In genomic region chr17:77832180-77832560, GRCh38 we compare ENCODE assay signal across 25 cellular contexts.
A peak's percentile ranks its signal among the peaks of the same experiment; 100 is the strongest.
DNase-seq lines count a peak whose midpoint lies in the region; ATAC-seq, FAIRE-seq and TF ChIP-seq lines count a peak whose summit lies in the region.
"Had no signal": no experiment of that assay in that cellular context is flagged by ENCODE, and none has a peak within 500 bp of the region (broad histone marks: within the 10 kb centered on the region; RNA-seq: fewer than 3 reads in every experiment).

No MANE protein-coding gene starts in this region.

- H4K20me1 ChIP-seq in K562 (replicated peaks; ENCODE audit: control insufficient read depth, insufficient read depth, low read length) = peaks cover 4% of the 10 kb centered on the region; the same call in 1 of the 2 replicates

- H3K27ac ChIP-seq in K562 (ENCODE audit: extremely low read depth, low read depth, low read length) (no peak overlapping the region), mesodermal cell (ENCODE audit: low read depth, low read length, severe bottlenecking) (peak overlapping the region; percentile 53), subcutaneous abdominal adipose tissue (ENCODE audit: low read depth, low read length) (peak overlapping the region; percentile 91)
- H3K27ac ChIP-seq: adrenal gland, PC-9, SJCRH30, thyroid gland had no signal

- no peaks in the 10 kb centered on the region for H3K9me3 Mint-ChIP-seq in activated naive CD4-positive, alpha-beta T cell treated with anti-CD3 and anti-CD28 coated beads for 36 hours
- H3K9me3 Mint-ChIP-seq: activated T-helper 17 cell treated with anti-CD3 and anti-CD28 coated beads, Interleukin-2, amount 50 U/mL, for 72 hours; mesothelial cell of epicardium had no signal

- H2AFZ ChIP-seq in K562 (ENCODE audit: low read depth, low read length) = peak overlapping the region; percentile 14; the same call in 1 of the 2 replicates
- H2AFZ ChIP-seq: GM23338, PC-9 had no signal

- no peak for TF ChIP-seq RAD21 in K562 (CRISPR knock-in tag; conservative IDR thresholded peaks at IDR 0.05 in 1 of 2, IDR thresholded peaks at IDR 0.05 in 1 of 2)

- H3K27me3 Mint-ChIP-seq in activated naive CD4-positive, alpha-beta T cell treated with anti-CD3 and anti-CD28 coated beads for 36 hours (ENCODE audit: low read depth) = peaks cover 1% of the 10 kb centered on the region

- FAIRE-seq in K562 (lab: Jason Lieb, UNC) = no peak
- FAIRE-seq: D721Med, HepG2 had no signal

- H3K4me3 ChIP-seq in K562 = no peak overlapping the region
- no peak overlapping the region for H3K4me3 ChIP-seq in mesodermal cell (ENCODE audit: extremely low read depth, insufficient read depth, low read length, poor library complexity, severe bottlenecking)
- no peak overlapping the region for H3K4me3 ChIP-seq in subcutaneous abdominal adipose tissue (ENCODE audit: low read depth in 1 of 5, low read length in 5 of 5)
- H3K4me3 ChIP-seq: adrenal gland, GM23338, PC-9, prostate gland, SJCRH30, thyroid gland had no signal

- no peak for TF ChIP-seq EP300 in K562 (IDR thresholded peaks at IDR 0.05; ENCODE audit: low read length)

- H3K27ac Mint-ChIP-seq in activated naive CD4-positive, alpha-beta T cell treated with anti-CD3 and anti-CD28 coated beads for 36 hours = no peak overlapping the region
- H3K27ac Mint-ChIP-seq: activated T-helper 17 cell treated with anti-CD3 and anti-CD28 coated beads, Interleukin-2, amount 50 U/mL, for 72 hours; GM23338; mesothelial cell of epicardium; T-helper 1 cell treated with Interleukin-12 subunit alpha and Interleukin-12 subunit beta and Interleukin-4 antibody, amounts not matched to agents 30 μg/mL and 1 μg/mL, for 36 hours had no signal

- no TSS peak for BruUV-seq in K562 (replicated peaks; lab: Mats Ljungman, UMichigan)

- no peak for TF ChIP-seq POLR2A in K562 (conservative IDR thresholded peaks at IDR 0.05)

- no peak for ATAC-seq in K562
- ATAC-seq: activated T-helper 17 cell treated with anti-CD3 and anti-CD28 coated beads, Interleukin-2, amount 50 U/mL, for 72 hours; GM23338; HepG2; left colon had no signal

- peaks cover 46% of the 10 kb centered on the region for H3K4me1 Mint-ChIP-seq in activated naive CD4-positive, alpha-beta T cell treated with anti-CD3 and anti-CD28 coated beads for 36 hours (ENCODE audit: low read depth)

- peak; percentile 1 for DNase-seq in activated naive CD4-positive, alpha-beta T cell treated with anti-CD3 and anti-CD28 coated beads for 36 hours
- no peak for DNase-seq in activated naive CD4-positive, alpha-beta T cell treated with Interleukin-2 at 50 U/mL for 16 hours
- no peak for DNase-seq in K562 (ENCODE audit: extremely low read depth in 1 of 4, low spot score in 3 of 4)
- no peak for DNase-seq in NCI-H146 (lab: John Stamatoyannopoulos, UW)
- no peak for DNase-seq in SIG-M5 treated with dmso at 0.1 percent for 504 hours (lab: John Stamatoyannopoulos, UW; ENCODE audit: unreplicated experiment)
- DNase-seq in NCI-H2227 treated with DMSO at 0.1 percent for 48 hours (lab: John Stamatoyannopoulos, UW) = no peak
- DNase-seq: activated CD4-positive, alpha-beta T cell treated with anti-CD3 and anti-CD28 coated beads for 48 hours; adrenal gland; left colon; NCI-H1105; NCI-H510A; PC-9; SJCRH30; stimulated activated CD4-positive, alpha-beta T cell treated with anti-CD3 and anti-CD28 coated beads, Interleukin-2, amount 100 ng/mL, for 48 hours; stimulated activated naive CD4-positive, alpha-beta T cell treated with Interleukin-2 at 50 U/mL for 16 hours; thyroid gland had no signal

- H3K9me3 ChIP-seq in K562 (replicated peaks; ENCODE audit: control insufficient read depth, insufficient read depth, low read depth, low read length) (no peaks in the 10 kb centered on the region; the same call in 1 of the 2 replicates), mesodermal cell (ENCODE audit: control insufficient read depth, low read length) (peaks cover 6% of the 10 kb centered on the region), subcutaneous abdominal adipose tissue (ENCODE audit: control insufficient read depth in 5 of 5, low read length in 5 of 5) (no peaks in the 10 kb centered on the region)
- H3K9me3 ChIP-seq: adrenal gland, prostate gland, SJCRH30, thyroid gland had no signal

- peaks cover 4 to 5% of the 10 kb centered on the region in 2 experiments; a peak in 1 of 5 replicates for H3K27me3 ChIP-seq in K562 (ENCODE audit: control insufficient read depth in 2 of 2, insufficient read depth in 2 of 2, low read length in 2 of 2)
- peaks cover 3 to 29% (median 8%) of the 10 kb centered on the region in 5 donors for H3K27me3 ChIP-seq in subcutaneous abdominal adipose tissue (ENCODE audit: control insufficient read depth in 5 of 5, insufficient read depth in 4 of 5, low read length in 5 of 5)
- H3K27me3 ChIP-seq: adrenal gland, SJCRH30, thyroid gland had no signal

- CTCF ChIA-PET in activated naive CD4-positive, alpha-beta T cell treated with anti-CD3 and anti-CD28 coated beads for 36 hours (lab: Charles Lee) = no interaction called here
- CTCF ChIA-PET in K562 (lab: Yijun Ruan, JAX; ENCODE audit: low intra/inter-chr PET ratio) = no interaction called here

- WGBS in K562 (ENCODE audit: insufficient coverage, low coverage, missing lambda C conversion rate) = 61% methylated on average over 8 of the region's 8 CpGs
- WGBS in mesodermal cell (ENCODE audit: insufficient coverage in 2 of 2), 2 experiments = 81 to 89% methylated on average over 4 to 7 of the region's 8 CpGs

- no peak for TF ChIP-seq CTCF in K562 (IDR thresholded peaks at IDR 0.05 in 2 of 3, conservative IDR thresholded peaks at IDR 0.05 in 1 of 3; ENCODE audit: insufficient read depth in 2 of 3, low read depth in 1 of 3, low read length in 3 of 3)

- H3K79me2 ChIP-seq in K562 (ENCODE audit: control insufficient read depth, insufficient read depth, low read length) = no peaks in the 10 kb centered on the region

- no peak overlapping the region for H3K9ac ChIP-seq in K562 (ENCODE audit: insufficient read depth in 1 of 2, low read depth in 2 of 2, low read length in 2 of 2)
- no peak overlapping the region for H3K9ac ChIP-seq in subcutaneous abdominal adipose tissue (ENCODE audit: low read length in 5 of 5)

- H3K4me2 ChIP-seq in K562 (ENCODE audit: insufficient read depth, low read length) = no peak overlapping the region
- H3K4me2 ChIP-seq: GM23338, PC-9 had no signal

- no peaks in the 10 kb centered on the region for H3K36me3 Mint-ChIP-seq in activated naive CD4-positive, alpha-beta T cell treated with anti-CD3 and anti-CD28 coated beads for 36 hours (ENCODE audit: low read depth)
- H3K36me3 Mint-ChIP-seq: mesothelial cell of epicardium had no signal

- intact Hi-C loops in activated naive CD4-positive, alpha-beta T cell treated with anti-CD3 and anti-CD28 coated beads for 36 hours (cut with micrococcal nuclease) = no loop called here
- intact Hi-C loops in K562 (cut with micrococcal nuclease) = loop anchor here (10.0 kb wide), 1 partner anchor 53 kb away; no protein-coding TSS in a partner anchor

- no peak overlapping the region for H3K4me3 Mint-ChIP-seq in activated naive CD4-positive, alpha-beta T cell treated with anti-CD3 and anti-CD28 coated beads for 36 hours
- H3K4me3 Mint-ChIP-seq: activated T-helper 17 cell treated with anti-CD3 and anti-CD28 coated beads, Interleukin-2, amount 50 U/mL, for 72 hours; GM23338; mesothelial cell of epicardium; T-helper 1 cell treated with Interleukin-12 subunit alpha and Interleukin-12 subunit beta and Interleukin-4 antibody, amounts not matched to agents 30 μg/mL and 1 μg/mL, for 36 hours had no signal

- peaks cover 31 to 44% of the 10 kb centered on the region in 2 experiments for H3K4me1 ChIP-seq in K562 (replicated peaks in 1 of 2; ENCODE audit: control insufficient read depth in 2 of 2, insufficient read depth in 2 of 2, low read length in 2 of 2)
- peaks cover 39% of the 10 kb centered on the region for H3K4me1 ChIP-seq in mesodermal cell (ENCODE audit: control insufficient read depth, insufficient read depth, low read length, poor library complexity, severe bottlenecking)
- peaks cover 9 to 63% (median 34%) of the 10 kb centered on the region in 5 donors for H3K4me1 ChIP-seq in subcutaneous abdominal adipose tissue (ENCODE audit: control insufficient read depth in 5 of 5, insufficient read depth in 5 of 5, low read length in 5 of 5)
- H3K4me1 ChIP-seq: prostate gland had no signal

- no peaks in the 10 kb centered on the region for H3K36me3 ChIP-seq in K562 (ENCODE audit: control insufficient read depth, insufficient read depth, low read length)
- H3K36me3 ChIP-seq in mesodermal cell (ENCODE audit: control insufficient read depth, insufficient read depth, low read length) = no peaks in the 10 kb centered on the region
- H3K36me3 ChIP-seq in subcutaneous abdominal adipose tissue (ENCODE audit: control insufficient read depth in 5 of 5, insufficient read depth in 5 of 5, low read length in 5 of 5) = no peaks in the 10 kb centered on the region
- H3K36me3 ChIP-seq: adrenal gland, prostate gland, SJCRH30, thyroid gland had no signal

- POLR2A ChIA-PET in K562 (lab: Yijun Ruan, JAX) = no interaction called here

- H3K9me1 ChIP-seq in K562 (ENCODE audit: control insufficient read depth, insufficient read depth, low read length) = no peaks in the 10 kb centered on the region

- in situ Hi-C loops in K562 (cut with MboI) = no loop called here

TF ChIP-seq in K562, 482 proteins besides CTCF, POLR2A, EP300 and RAD21:
- TF ChIP-seq ATF7 (IDR thresholded peaks at IDR 0.05) (no peak), ZNF778 (CRISPR knock-in tag; IDR thresholded peaks at IDR 0.05) (no peak), ZNF324 (CRISPR knock-in tag; IDR thresholded peaks at IDR 0.05) (no peak), NCOA2 (IDR thresholded peaks at IDR 0.05; ENCODE audit: partially characterized antibody in 2 of 2) (no peak), ZNF699 (CRISPR knock-in tag; IDR thresholded peaks at IDR 0.05; ENCODE audit: insufficient replicate concordance) (no peak), KAT8 (IDR thresholded peaks at IDR 0.05; ENCODE audit: low read depth) (no peak), PHF8 (IDR thresholded peaks at IDR 0.05; ENCODE audit: borderline replicate concordance, low read length) (no peak), ZNF263 (CRISPR knock-in tag; IDR thresholded peaks at IDR 0.05; ENCODE audit: borderline replicate concordance) (no peak), FOS (IDR thresholded peaks at IDR 0.05; ENCODE audit: extremely low read depth, insufficient read length) (no peak)
